In genomic region chr15:93035953-93036810, GRCh38 we compare ENCODE assay signal across 8 cellular contexts. TPM values are rescaled to one million over a fixed set of nuclear protein-coding genes. Genes with fewer than 3 reads are reported as not detected.
DNase-seq lines count a peak whose midpoint lies in the region; ATAC-seq and TF ChIP-seq lines count a peak whose summit lies in the region.

No MANE protein-coding gene starts in this region.

- peaks cover 8 to 13% (median 8%) of the 10 kb centered on the region in 3 donors for H3K4me1 Mint-ChIP-seq in CD8-positive, alpha-beta memory T cell

- CTCF ChIA-PET in CD8-positive, alpha-beta memory T cell (lab: Charles Lee) = interaction anchor here (1.1 to 3.9 kb wide), 12 partner anchors 8 to 1084 kb away, joined by 3 to 34 read pairs (median 4); no protein-coding TSS in a partner anchor

- peak overlapping the region in 6 of 7 donors; percentile 33 to 87 (median 76) for H3K4me3 Mint-ChIP-seq in CD8-positive, alpha-beta memory T cell

- DNase-seq in CD8-positive, alpha-beta memory T cell = peak; percentile 21 to 70 (median 27)
- peak; percentile 23 for DNase-seq in SKM-1 treated with dmso at 0.1 percent for 144 hours (lab: John Stamatoyannopoulos, UW; ENCODE audit: unreplicated experiment)
- DNase-seq in body of pancreas = peak; percentile 58 to 62 (median 60)
- no peak for DNase-seq in lung (ENCODE audit: low spot score)
- peak; percentile 62 to 71 for DNase-seq in suprapubic skin (ENCODE audit: low spot score in 2 of 2)
- no peak for DNase-seq in cerebellum (ENCODE audit: low spot score)

- no peaks in the 10 kb centered on the region for H3K9me3 Mint-ChIP-seq in CD8-positive, alpha-beta memory T cell

- H3K4me1 ChIP-seq in CD8-positive, alpha-beta memory T cell (ENCODE audit: insufficient read depth, low read length) = peaks cover 10% of the 10 kb centered on the region
- H3K4me1 ChIP-seq in body of pancreas = peaks cover 9% of the 10 kb centered on the region
- H3K4me1 ChIP-seq in lung (ENCODE audit: control insufficient read depth in 2 of 2, insufficient read depth in 2 of 2, low read length in 2 of 2) = no peaks in the 10 kb centered on the region
- peaks cover 18% of the 10 kb centered on the region for H3K4me1 ChIP-seq in suprapubic skin

- intact Hi-C loops in body of pancreas (cut with DNase I) = loop anchor here (10.0 kb wide), 1 partner anchor 939 kb away; no protein-coding TSS in a partner anchor

- WGBS in body of pancreas, 2 donors = 32 to 35% methylated on average over 15 to 30 of the region's 32 CpGs
- WGBS in lung, 2 donors = 46 to 50% methylated on average over 31 to 32 of the region's 32 CpGs
- WGBS in suprapubic skin = 72% methylated on average over 24 of the region's 32 CpGs

- peaks cover 2 to 3% of the 10 kb centered on the region in 2 donors for H3K27me3 Mint-ChIP-seq in CD8-positive, alpha-beta memory T cell

- peak overlapping the region; percentile 7 for H3K4me3 ChIP-seq in CD8-positive, alpha-beta memory T cell (ENCODE audit: low read length)
- H3K4me3 ChIP-seq in body of pancreas (no peak overlapping the region), lung (no peak overlapping the region), suprapubic skin (no peak overlapping the region)

- H3K27ac ChIP-seq in CD8-positive, alpha-beta memory T cell (ENCODE audit: low read depth, low read length) = no peak overlapping the region
- no peak overlapping the region for H3K27ac ChIP-seq in body of pancreas
- no peak overlapping the region for H3K27ac ChIP-seq in lung (ENCODE audit: low read depth in 1 of 2, low read length in 1 of 2)
- H3K27ac ChIP-seq in suprapubic skin = no peak overlapping the region

- no peaks in the 10 kb centered on the region for H3K36me3 Mint-ChIP-seq in CD8-positive, alpha-beta memory T cell

- TF ChIP-seq EP300 in suprapubic skin (IDR thresholded peaks at IDR 0.05) = no peak

- no peaks in the 10 kb centered on the region for H3K36me3 ChIP-seq in CD8-positive, alpha-beta memory T cell (ENCODE audit: insufficient read depth, low read length)
- no peaks in the 10 kb centered on the region for H3K36me3 ChIP-seq in body of pancreas (replicated peaks in 1 of 2; ENCODE audit: insufficient read depth in 1 of 2, low read depth in 2 of 2)
- no peaks in the 10 kb centered on the region for H3K36me3 ChIP-seq in lung (ENCODE audit: control insufficient read depth in 2 of 2, insufficient read depth in 2 of 2, low read length in 2 of 2)
- H3K36me3 ChIP-seq in suprapubic skin = no peaks in the 10 kb centered on the region

- no peaks in the 10 kb centered on the region for H3K27me3 ChIP-seq in CD8-positive, alpha-beta memory T cell (ENCODE audit: insufficient read depth, low read length, poor library complexity, severe bottlenecking)
- H3K27me3 ChIP-seq in body of pancreas = no peaks in the 10 kb centered on the region
- H3K27me3 ChIP-seq in lung (ENCODE audit: control insufficient read depth, insufficient read depth) = no peaks in the 10 kb centered on the region
- no peaks in the 10 kb centered on the region for H3K27me3 ChIP-seq in suprapubic skin

- TF ChIP-seq CTCF in body of pancreas (IDR thresholded peaks at IDR 0.05) (peak; percentile 57 to 82 (median 74)), lung (IDR thresholded peaks at IDR 0.05; ENCODE audit: control extremely low read depth, extremely low read depth) (peak; percentile 20), suprapubic skin (IDR thresholded peaks at IDR 0.05) (peak; percentile 40 to 47)

- POLR2A ChIA-PET in CD8-positive, alpha-beta memory T cell (lab: Charles Lee) = interaction anchor here (1.0 kb wide), 1 partner anchor 12 kb away, joined by 5 read pairs; no protein-coding TSS in a partner anchor

- ATAC-seq in GM19438 (IDR thresholded peaks at IDR 0.05; ENCODE audit: low read depth, unreplicated experiment) (peak; percentile 84), HG03521 (IDR thresholded peaks at IDR 0.05; ENCODE audit: unreplicated experiment) (peak; percentile 69), body of pancreas (peak; percentile 73), lung (ENCODE audit: insufficient read depth, low FRiP score) (no peak)

- H3K27ac Mint-ChIP-seq in CD8-positive, alpha-beta memory T cell = peak overlapping the region in 5 of 8 donors; percentile 57 to 92 (median 70)

- H3K9me3 ChIP-seq in CD8-positive, alpha-beta memory T cell (ENCODE audit: low read length) = no peaks in the 10 kb centered on the region
- H3K9me3 ChIP-seq in body of pancreas = no peaks in the 10 kb centered on the region
- no peaks in the 10 kb centered on the region for H3K9me3 ChIP-seq in lung (ENCODE audit: control insufficient read depth in 2 of 2, insufficient read depth in 1 of 2, low read length in 1 of 2)
- no peaks in the 10 kb centered on the region for H3K9me3 ChIP-seq in suprapubic skin

- TF ChIP-seq POLR2A in body of pancreas (IDR thresholded peaks at IDR 0.05) = no peak
- TF ChIP-seq POLR2A in suprapubic skin (IDR thresholded peaks at IDR 0.05) = no peak

RNA-seq across cellular contexts. Expression of gene RGMA, which starts 52.8 kb away (rescaled TPM):
- under 1 TPM; 0.20 TPM for total RNA-seq in CD8-positive, alpha-beta memory T cell
- not detected for polyA plus RNA-seq in CD8-positive, alpha-beta memory T cell
- total RNA-seq in body of pancreas (1 to 10 TPM; 8.8 to 9.2 TPM), lung (10 to 100 TPM in 1 of 2 donors, 1 to 10 TPM in 1; 6.6 to 11.3 TPM), suprapubic skin (10 to 100 TPM; 11.1 to 18.7 (median 15.6) TPM), cerebellum (26.3 TPM)
- polyA plus RNA-seq in lung = 1 to 10 TPM; 2.3 to 3.4 TPM

Comparison
In these comparisons a context has a peak if more than half of its experiments do, and no peak if none do; other contexts are left out.
1. DNase-seq: peak in CD8-positive, alpha-beta memory T cell (5 of 5), SKM-1 treated with dmso at 0.1 percent for 144 hours (single experiment), body of pancreas (4 of 4) and suprapubic skin (2 of 2); none in lung (single experiment) and cerebellum (single experiment).
2. CTCF ChIP-seq: peak in every context shown above with its lines; median percentile 74 in body of pancreas; 44 in suprapubic skin; 20 in lung.
3. RNA of gene RGMA, which starts 52.8 kb away (total RNA-seq): 26.3 TPM in cerebellum (single experiment), 11.1 to 18.7 TPM in suprapubic skin, 6.6 to 11.3 TPM in lung and 8.8 to 9.2 TPM in body of pancreas; 0.20 TPM in CD8-positive, alpha-beta memory T cell; every median in the first group is over 4 times any median in the second.